8 cellular contexts compared by ENCODE assay signal in the genomic region with DNA sequence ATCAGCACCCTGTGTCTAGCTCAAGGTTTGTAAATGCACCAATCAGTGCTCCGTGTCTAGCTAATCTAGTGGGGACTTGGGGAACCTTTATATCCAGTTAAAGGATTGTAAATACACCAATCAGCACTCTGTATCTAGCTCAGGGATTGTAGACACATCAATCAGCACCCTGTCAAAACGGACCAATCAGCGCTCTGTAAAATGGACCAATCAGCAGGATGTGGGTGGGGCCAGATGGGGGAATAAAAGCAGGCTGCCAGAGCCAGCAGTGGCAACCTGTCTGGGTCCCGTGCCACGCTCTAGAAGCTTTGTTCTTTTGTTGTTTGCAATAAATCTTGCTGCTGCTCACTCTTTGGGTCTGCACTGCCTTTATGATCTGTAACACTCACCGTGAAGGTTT. TPM values are rescaled to one million over a fixed set of nuclear protein-coding genes. Genes with fewer than 3 reads are reported as not detected.
DNase-seq lines count a peak whose midpoint lies in the region; ATAC-seq, FAIRE-seq and TF ChIP-seq lines count a peak whose summit lies in the region.
"Not testable (repeated sequence)": the region's sequence is repeated elsewhere in the genome, so short reads cannot be mapped to it uniquely, and the experiment has no call there.

No MANE protein-coding gene starts in this region.

- TF ChIP-seq POLR2A in A549 (IDR thresholded peaks at IDR 0.05; ENCODE audit: low read length), result not testable (repeated sequence)

- not testable (repeated sequence) for H3K27ac ChIP-seq in A549; GM23338 (ENCODE audit: low read depth)

- not testable (repeated sequence) for H3K36me3 ChIP-seq in GM23338 (ENCODE audit: insufficient read depth)

- not testable (repeated sequence) for TF ChIP-seq EP300 in A549 (IDR thresholded peaks at IDR 0.05)

- POLR2A ChIA-PET in A549 (lab: Yijun Ruan, JAX), result not testable (repeated sequence)
- POLR2A ChIA-PET in activated CD8-positive, alpha-beta T cell treated with anti-CD3 and anti-CD28 coated beads for 36 hours (lab: Charles Lee), result interaction anchor here (1.4 to 4.0 kb wide), 2 partner anchors 97 to 144 kb away, joined by 3 to 20 read pairs; a partner anchor contains a TSS

- H2AFZ ChIP-seq in GM23338, result not testable (repeated sequence)

- DNase-seq in A549 (ENCODE audit: low read depth in 1 of 2, low spot score in 1 of 2), result peak in 1 of 2 experiments; percentile 20
- DNase-seq in GM23338 (ENCODE audit: low spot score); immature natural killer cell; neural crest cell (ENCODE audit: low read depth, low spot score): not testable (repeated sequence)
- DNase-seq in activated CD8-positive, alpha-beta T cell treated with anti-CD3 and anti-CD28 coated beads for 36 hours, result peak; percentile 58
- DNase-seq in stimulated activated naive CD8-positive, alpha-beta T cell treated with anti-CD3 and anti-CD28 coated beads, Interleukin-15, Interleukin-2, amounts not matched to agents 100 U/mL and 50 U/mL, for 24 hours, result peak; percentile 27

- not testable (repeated sequence) for H3K4me2 ChIP-seq in A549, GM23338

- H3F3A ChIP-seq in GM23338 (replicated peaks; ENCODE audit: low read depth), result not testable (repeated sequence)

- H3K4me3 Mint-ChIP-seq in GM23338 (peak overlapping the region; percentile 46), immature natural killer cell (peak overlapping the region in 4 of 5 donors; percentile 9 to 58 (median 40)), neural crest cell (peak overlapping the region; percentile 86)
- peak overlapping the region; percentile 37 for H3K4me3 Mint-ChIP-seq in T-helper 1 cell treated with Interleukin-12 subunit alpha and Interleukin-12 subunit beta and Interleukin-4 antibody, amounts not matched to agents 30 μg/mL and 1 μg/mL, for 36 hours
- H3K4me3 Mint-ChIP-seq in activated CD8-positive, alpha-beta T cell treated with anti-CD3 and anti-CD28 coated beads for 36 hours, result peak overlapping the region; percentile 40
- peak overlapping the region; percentile 44 for H3K4me3 Mint-ChIP-seq in activated naive CD4-positive, alpha-beta T cell treated with anti-CD3 and anti-CD28 coated beads, Interleukin-2, amount 50 U/mL, for 24 hours

- H3K4me1 Mint-ChIP-seq in GM23338 (peaks cover 19% of the 10 kb centered on the region), immature natural killer cell (peaks cover 27 to 38% of the 10 kb centered on the region in 2 donors), neural crest cell (peaks cover 23% of the 10 kb centered on the region)
- H3K4me1 Mint-ChIP-seq in T-helper 1 cell treated with Interleukin-12 subunit alpha and Interleukin-12 subunit beta and Interleukin-4 antibody, amounts not matched to agents 30 μg/mL and 1 μg/mL, for 36 hours (ENCODE audit: low read depth), result peaks cover 24% of the 10 kb centered on the region
- H3K4me1 Mint-ChIP-seq in activated CD8-positive, alpha-beta T cell treated with anti-CD3 and anti-CD28 coated beads for 36 hours (ENCODE audit: low read depth), result peaks cover 28% of the 10 kb centered on the region
- peaks cover 53% of the 10 kb centered on the region for H3K4me1 Mint-ChIP-seq in activated naive CD4-positive, alpha-beta T cell treated with anti-CD3 and anti-CD28 coated beads, Interleukin-2, amount 50 U/mL, for 24 hours

- H3K9me3 Mint-ChIP-seq in GM23338, result peaks cover 12% of the 10 kb centered on the region
- H3K9me3 Mint-ChIP-seq in T-helper 1 cell treated with Interleukin-12 subunit alpha and Interleukin-12 subunit beta and Interleukin-4 antibody, amounts not matched to agents 30 μg/mL and 1 μg/mL, for 36 hours; activated CD8-positive, alpha-beta T cell treated with anti-CD3 and anti-CD28 coated beads for 36 hours; activated naive CD4-positive, alpha-beta T cell treated with anti-CD3 and anti-CD28 coated beads, Interleukin-2, amount 50 U/mL, for 24 hours; immature natural killer cell; neural crest cell: not testable (repeated sequence)

- H3K9me3 ChIP-seq in A549, result not testable (repeated sequence)

- not testable (repeated sequence) for H4K20me1 ChIP-seq in GM23338 (replicated peaks; ENCODE audit: insufficient read depth)

- not testable (repeated sequence) for TF ChIP-seq RAD21 in A549 (conservative IDR thresholded peaks at IDR 0.05 in 1 of 2, IDR thresholded peaks at IDR 0.05 in 1 of 2)

- 95% methylated on average over 6 of the region's 6 CpGs for WGBS in A549 (ENCODE audit: missing lambda C conversion rate)

- not testable (repeated sequence) for H3K79me2 ChIP-seq in GM23338 (replicated peaks; ENCODE audit: insufficient read depth)

- FAIRE-seq in A549 (lab: Jason Lieb, UNC), result not testable (repeated sequence)

- CTCF ChIA-PET in A549 (lab: Yijun Ruan, JAX), result interaction anchor here (0.7 kb wide), 1 partner anchor 131 kb away, joined by 3 read pairs; no protein-coding TSS in a partner anchor
- CTCF ChIA-PET in activated CD8-positive, alpha-beta T cell treated with anti-CD3 and anti-CD28 coated beads for 36 hours (lab: Charles Lee), result interaction anchor here (0.9 to 1.3 kb wide), 2 partner anchors 16 to 101 kb away, joined by 3 read pairs; no protein-coding TSS in a partner anchor

- H3K36me3 Mint-ChIP-seq in GM23338 (ENCODE audit: low read depth) (peaks cover 14% of the 10 kb centered on the region), immature natural killer cell (peaks cover 7 to 12% (median 9%) of the 10 kb centered on the region in 3 donors)
- H3K36me3 Mint-ChIP-seq in T-helper 1 cell treated with Interleukin-12 subunit alpha and Interleukin-12 subunit beta and Interleukin-4 antibody, amounts not matched to agents 30 μg/mL and 1 μg/mL, for 36 hours (ENCODE audit: low read depth), result peaks cover 18% of the 10 kb centered on the region
- H3K36me3 Mint-ChIP-seq in activated CD8-positive, alpha-beta T cell treated with anti-CD3 and anti-CD28 coated beads for 36 hours (ENCODE audit: low read depth), result peaks cover 21% of the 10 kb centered on the region
- peaks cover 14% of the 10 kb centered on the region for H3K36me3 Mint-ChIP-seq in activated naive CD4-positive, alpha-beta T cell treated with anti-CD3 and anti-CD28 coated beads, Interleukin-2, amount 50 U/mL, for 24 hours
- not testable (repeated sequence) for H3K36me3 Mint-ChIP-seq in neural crest cell (ENCODE audit: low read depth)

- not testable (repeated sequence) for H3K27me3 Mint-ChIP-seq in GM23338 (ENCODE audit: insufficient read depth, low read depth, poor library complexity); T-helper 1 cell treated with Interleukin-12 subunit alpha and Interleukin-12 subunit beta and Interleukin-4 antibody, amounts not matched to agents 30 μg/mL and 1 μg/mL, for 36 hours (ENCODE audit: low read depth); activated CD8-positive, alpha-beta T cell treated with anti-CD3 and anti-CD28 coated beads for 36 hours; activated naive CD4-positive, alpha-beta T cell treated with anti-CD3 and anti-CD28 coated beads, Interleukin-2, amount 50 U/mL, for 24 hours; neural crest cell (ENCODE audit: low read depth)
- H3K27me3 Mint-ChIP-seq in immature natural killer cell (ENCODE audit: low read depth in 3 of 3), result peaks cover 6 to 20% (median 14%) of the 10 kb centered on the region in 3 donors

- intact Hi-C loops in activated CD8-positive, alpha-beta T cell treated with anti-CD3 and anti-CD28 coated beads for 36 hours (cut with micrococcal nuclease), result not testable (repeated sequence)

- not testable (repeated sequence) for H3K27ac Mint-ChIP-seq in GM23338; T-helper 1 cell treated with Interleukin-12 subunit alpha and Interleukin-12 subunit beta and Interleukin-4 antibody, amounts not matched to agents 30 μg/mL and 1 μg/mL, for 36 hours; activated CD8-positive, alpha-beta T cell treated with anti-CD3 and anti-CD28 coated beads for 36 hours; neural crest cell (ENCODE audit: unreplicated experiment)
- peak overlapping the region; percentile 62 for H3K27ac Mint-ChIP-seq in activated naive CD4-positive, alpha-beta T cell treated with anti-CD3 and anti-CD28 coated beads, Interleukin-2, amount 50 U/mL, for 24 hours
- H3K27ac Mint-ChIP-seq in immature natural killer cell, result peak overlapping the region in 2 of 6 donors; percentile 46 to 70

- H3K4me1 ChIP-seq in A549, result peaks cover 11% of the 10 kb centered on the region; the same call in 1 of the 3 replicates
- H3K4me1 ChIP-seq in GM23338 (ENCODE audit: insufficient read depth), result peaks cover 17% of the 10 kb centered on the region

- not testable (repeated sequence) for ATAC-seq in A549; GM23338; activated CD8-positive, alpha-beta T cell treated with anti-CD3 and anti-CD28 coated beads for 36 hours; stimulated activated naive CD8-positive, alpha-beta T cell treated with anti-CD3 and anti-CD28 coated beads, Interleukin-15, Interleukin-2, amounts not matched to agents 100 U/mL and 50 U/mL, for 24 hours

- not testable (repeated sequence) for H3K4me3 ChIP-seq in A549, GM23338

- not testable (repeated sequence) for H3K27me3 ChIP-seq in GM23338 (ENCODE audit: insufficient read depth)

- TF ChIP-seq CTCF in A549 (IDR thresholded peaks at IDR 0.05); GM23338 (conservative IDR thresholded peaks at IDR 0.05; ENCODE audit: low read depth in 2 of 2); activated CD8-positive, alpha-beta T cell treated with anti-CD3 and anti-CD28 coated beads for 36 hours (IDR thresholded peaks at IDR 0.05); neural crest cell (conservative IDR thresholded peaks at IDR 0.05): not testable (repeated sequence)

- not testable (repeated sequence) for H3K9me2 ChIP-seq in GM23338 (ENCODE audit: insufficient read depth)

RNA-seq across cellular contexts. Expression of a gene that starts 2.0 kb away (rescaled TPM):
- polyA plus RNA-seq in A549 (2011; rRNA removed), result 18.0 and 21.9 TPM in 2 replicates
- polyA plus RNA-seq in A549 (2012; cell fraction: cytosol; rRNA removed), result 38.6 and 41.2 TPM in 2 replicates
- 22.2 and 22.9 TPM in 2 replicates for polyA plus RNA-seq in A549 (2012; cell fraction: nucleus; rRNA removed)
- polyA plus RNA-seq in A549 (2017; fragmentation: RNase III; extraction: RNeasy Plus Mini Kit Qiagen cat#74134 plus additional on column Dnase treatment), result 14.3 to 15.2 TPM (median 14.6 TPM) in 3 replicates
- 7.1 and 9.7 TPM in 2 replicates for polyA minus RNA-seq in A549 (2011; rRNA and poly(A)+ RNA removed)
- 56.7 and 97.9 TPM in 2 replicates for total RNA-seq in GM23338 (2014; rRNA removed; shearing (Covaris generic))
- polyA plus RNA-seq in GM23338 (2016; fragmentation: Nextera tagmentation; extraction: Ambion mirVana), result 21.6 and 21.7 TPM in 2 replicates
- 10 to 100 TPM; 62.3 to 65.3 TPM for total RNA-seq in activated CD8-positive, alpha-beta T cell treated with anti-CD3 and anti-CD28 coated beads for 36 hours
- polyA plus RNA-seq in immature natural killer cell, result 10 to 100 TPM; 50.9 to 94.2 (median 93.7) TPM
- total RNA-seq in neural crest cell, result 15.9 and 18.1 TPM in 2 replicates
